In genomic region chr20:53875452-53875851, GRCh38 we compare ENCODE assay signal across 17 cellular contexts.
DNase-seq lines count a peak whose midpoint lies in the region; ATAC-seq, FAIRE-seq and TF ChIP-seq lines count a peak whose summit lies in the region.
"Had no signal": no experiment of that assay in that cellular context is flagged by ENCODE, and none has a peak within 500 bp of the region (broad histone marks: within the 10 kb centered on the region; RNA-seq: fewer than 3 reads in every experiment).

No MANE protein-coding gene starts in this region.

- H3K36me3 Mint-ChIP-seq in WTC11 (no peaks in the 10 kb centered on the region), HFFc6 (ENCODE audit: low read depth) (no peaks in the 10 kb centered on the region)
- no peaks in the 10 kb centered on the region for H3K36me3 Mint-ChIP-seq in naive thymus-derived CD8-positive, alpha-beta T cell

- no peak overlapping the region for H3K4me3 ChIP-seq in effector memory CD4-positive, alpha-beta T cell (ENCODE audit: insufficient read depth, low read depth, low read length, poor library complexity, severe bottlenecking)
- H3K4me3 ChIP-seq: BLaER1, Peyer's patch had no signal

- no peak overlapping the region for H3K4me3 Mint-ChIP-seq in WTC11
- peak overlapping the region in 2 of 10 donors; percentile 15 to 26 for H3K4me3 Mint-ChIP-seq in naive thymus-derived CD8-positive, alpha-beta T cell
- no peak overlapping the region for H3K4me3 Mint-ChIP-seq in HFFc6
- H3K4me3 Mint-ChIP-seq: nephron had no signal

- no peaks in the 10 kb centered on the region; the same call in 1 of the 2 replicates for H3K27me3 Mint-ChIP-seq in WTC11 (ENCODE audit: low read depth)
- H3K27me3 Mint-ChIP-seq in naive thymus-derived CD8-positive, alpha-beta T cell: peaks cover 0 to 2% (median 0%) of the 10 kb centered on the region in 5 donors
- no peaks in the 10 kb centered on the region; the same call in 1 of the 2 replicates for H3K27me3 Mint-ChIP-seq in HFFc6 (ENCODE audit: insufficient read depth)

- no peak for ATAC-seq in WTC11
- ATAC-seq in naive thymus-derived CD8-positive, alpha-beta T cell: no peak
- no peak for ATAC-seq in HG03571 (IDR thresholded peaks at IDR 0.05; ENCODE audit: unreplicated experiment)
- ATAC-seq: foreskin keratinocyte had no signal

- H3K36me3 ChIP-seq in effector memory CD4-positive, alpha-beta T cell (ENCODE audit: control insufficient read depth, insufficient read depth, low read length): no peaks in the 10 kb centered on the region
- H3K36me3 ChIP-seq: BLaER1, Peyer's patch, upper lobe of left lung had no signal

- POLR2A ChIA-PET in WTC11 (lab: Charles Lee): no interaction called here
- POLR2A ChIA-PET in naive thymus-derived CD8-positive, alpha-beta T cell (lab: Charles Lee): no interaction called here

- CTCF ChIA-PET in WTC11 (lab: Charles Lee): interaction anchor here (0.6 to 2.0 kb wide), 2 partner anchors 40 to 668 kb away, joined by 3 to 8 read pairs; no protein-coding TSS in a partner anchor

- H3K4me1 Mint-ChIP-seq in WTC11 (peaks cover 74% of the 10 kb centered on the region), HFFc6 (ENCODE audit: low read depth) (peaks cover 35% of the 10 kb centered on the region)
- H3K4me1 Mint-ChIP-seq in naive thymus-derived CD8-positive, alpha-beta T cell: peaks cover 29 to 70% (median 55%) of the 10 kb centered on the region in 4 donors

- DNase-seq in CD1c-positive myeloid dendritic cell (ENCODE audit: extremely low spot score): peak; percentile 85
- no peak for DNase-seq in HTR-8/SVneo (ENCODE audit: insufficient read length, low spot score)
- no peak for DNase-seq in WTC11 (ENCODE audit: low spot score)
- DNase-seq in naive thymus-derived CD8-positive, alpha-beta T cell: no peak
- DNase-seq in HFFc6: no peak
- DNase-seq in effector memory CD4-positive, alpha-beta T cell: no peak
- DNase-seq: activated CD8-positive, alpha-beta memory T cell treated with anti-CD3 and anti-CD28 coated beads, Interleukin-2, amount 50 U/mL, for 48 hours; foreskin keratinocyte; mammary epithelial cell; NCI-H1092; Peyer's patch; stimulated activated CD4-positive, alpha-beta T cell treated with anti-CD3 and anti-CD28 coated beads, Interleukin-4, amount 100 ng/mL, for 1 hour; SW 1271 had no signal

- peaks cover 24% of the 10 kb centered on the region for H3K4me1 ChIP-seq in effector memory CD4-positive, alpha-beta T cell (ENCODE audit: control insufficient read depth, insufficient read depth, low read length, poor library complexity, severe bottlenecking)

- H3K27me3 ChIP-seq in effector memory CD4-positive, alpha-beta T cell (replicated peaks; ENCODE audit: control insufficient read depth, insufficient read depth, low read length, poor library complexity, severe bottlenecking): no peaks in the 10 kb centered on the region
- H3K27me3 ChIP-seq: BLaER1, foreskin keratinocyte, Peyer's patch, upper lobe of left lung had no signal

- H3K9me3 Mint-ChIP-seq in WTC11: no peaks in the 10 kb centered on the region
- no peaks in the 10 kb centered on the region for H3K9me3 Mint-ChIP-seq in naive thymus-derived CD8-positive, alpha-beta T cell
- H3K9me3 Mint-ChIP-seq in HFFc6: no peaks in the 10 kb centered on the region
- H3K9me3 Mint-ChIP-seq: nephron had no signal

- peak; percentile 77 for FAIRE-seq in HTR-8/SVneo (lab: Jason Lieb, UNC)

- H3K9me3 ChIP-seq in effector memory CD4-positive, alpha-beta T cell (ENCODE audit: control insufficient read depth, low read length): no peaks in the 10 kb centered on the region
- H3K9me3 ChIP-seq: BLaER1, Peyer's patch, upper lobe of left lung had no signal

- H3K27ac Mint-ChIP-seq in WTC11: no peak overlapping the region; the same call in 1 of the 2 replicates
- H3K27ac Mint-ChIP-seq in naive thymus-derived CD8-positive, alpha-beta T cell: peak overlapping the region in 8 of 10 donors; percentile 29 to 92 (median 68)
- H3K27ac Mint-ChIP-seq in HFFc6: no peak overlapping the region

- TF ChIP-seq CTCF in WTC11 (IDR thresholded peaks at IDR 0.05) (no peak), HFFc6 (IDR thresholded peaks at IDR 0.05) (no peak)

- no peak overlapping the region for H3K27ac ChIP-seq in effector memory CD4-positive, alpha-beta T cell (ENCODE audit: insufficient read depth, low read length, poor library complexity, severe bottlenecking)
- H3K27ac ChIP-seq: BLaER1, foreskin keratinocyte, Peyer's patch had no signal

TF ChIP-seq in WTC11, 78 proteins besides CTCF, POLR2A, EP300 and RAD21:
- TF ChIP-seq GABPB1 (CRISPR knock-in tag; IDR thresholded peaks at IDR 0.05) (peak; percentile 83), ZNF121 (CRISPR knock-in tag; IDR thresholded peaks at IDR 0.05) (no peak), ZNF281 (CRISPR knock-in tag; IDR thresholded peaks at IDR 0.05) (0 out of 2 replicates have a peak, but pooled peaks have one; percentile 17)

Comparison
In these comparisons a context has a peak if more than half of its experiments do, and no peak if none do; other contexts are left out.
1. H3K27ac Mint-ChIP-seq: peak in naive thymus-derived CD8-positive, alpha-beta T cell (8 of 10); none in WTC11 (single experiment) and HFFc6 (single experiment).